Comparison of ENCODE assay signal across 8 cellular contexts in genomic region chr19:54168174-54168917, GRCh38. TPM values are rescaled to one million over a fixed set of nuclear protein-coding genes. Genes with fewer than 3 reads are reported as not detected.
DNase-seq lines count a peak whose midpoint lies in the region; ATAC-seq and TF ChIP-seq lines count a peak whose summit lies in the region.

No MANE protein-coding gene starts in this region.

- H3K4me1 Mint-ChIP-seq in CD8-positive, alpha-beta memory T cell, result peaks cover 8 to 20% (median 13%) of the 10 kb centered on the region in 3 donors

- no peak overlapping the region for H3K27ac ChIP-seq in CD8-positive, alpha-beta memory T cell (ENCODE audit: low read depth, low read length)
- H3K27ac ChIP-seq in breast epithelium, result no peak overlapping the region

- no peaks in the 10 kb centered on the region for H3K27me3 ChIP-seq in CD8-positive, alpha-beta memory T cell (ENCODE audit: insufficient read depth, low read length, poor library complexity, severe bottlenecking)
- H3K27me3 ChIP-seq in breast epithelium (no peaks in the 10 kb centered on the region), kidney epithelial cell (ENCODE audit: control insufficient read depth, insufficient read depth, low read length) (peaks cover 7% of the 10 kb centered on the region)

- no peak overlapping the region for H3K4me3 ChIP-seq in CD8-positive, alpha-beta memory T cell (ENCODE audit: low read length)
- H3K4me3 ChIP-seq in breast epithelium, result no peak overlapping the region
- no peak overlapping the region for H3K4me3 ChIP-seq in kidney epithelial cell (ENCODE audit: low read depth, low read length)

- peak overlapping the region in 4 of 8 donors; percentile 24 to 71 (median 36) for H3K27ac Mint-ChIP-seq in CD8-positive, alpha-beta memory T cell

- peak overlapping the region in 1 of 7 donors; percentile 20 for H3K4me3 Mint-ChIP-seq in CD8-positive, alpha-beta memory T cell

- TF ChIP-seq CTCF in breast epithelium (IDR thresholded peaks at IDR 0.05) (peak; percentile 57 to 71 (median 66)), kidney epithelial cell (IDR thresholded peaks at IDR 0.05; ENCODE audit: insufficient read depth, low read length, poor library complexity, severe bottlenecking) (peak; percentile 94)

- POLR2A ChIA-PET in CD8-positive, alpha-beta memory T cell (lab: Charles Lee), result interaction anchor here (1.6 kb wide), 1 partner anchor 22 kb away, joined by 8 read pairs; the partner anchor contains the start of gene MBOAT7

- peak; percentile 77 to 92 (median 90) for DNase-seq in CD8-positive, alpha-beta memory T cell
- peak; percentile 79 to 88 for DNase-seq in NCI-H446 (lab: John Stamatoyannopoulos, UW)
- peak; percentile 72 to 96 (median 84) for DNase-seq in activated CD4-positive, CD25-positive, alpha-beta regulatory T cell (lab: John Stamatoyannopoulos, UW)
- peak; percentile 78 to 93 for DNase-seq in breast epithelium (ENCODE audit: low spot score in 2 of 2)
- DNase-seq in kidney epithelial cell (ENCODE audit: low read depth), result no peak
- peak; percentile 97 for DNase-seq in stimulated activated CD4-positive, alpha-beta T cell treated with anti-CD3 and anti-CD28 coated beads, Interleukin-2, amount 100 ng/mL, for 24 hours

- peaks cover 0 to 3% of the 10 kb centered on the region in 2 donors for H3K27me3 Mint-ChIP-seq in CD8-positive, alpha-beta memory T cell

- H3K36me3 ChIP-seq in CD8-positive, alpha-beta memory T cell (ENCODE audit: insufficient read depth, low read length), result no peaks in the 10 kb centered on the region
- H3K36me3 ChIP-seq in breast epithelium, result no peaks in the 10 kb centered on the region
- H3K36me3 ChIP-seq in kidney epithelial cell (ENCODE audit: control insufficient read depth, insufficient read depth, low read length), result no peaks in the 10 kb centered on the region

- no peak for TF ChIP-seq POLR2A in breast epithelium (IDR thresholded peaks at IDR 0.05)

- no peaks in the 10 kb centered on the region for H3K36me3 Mint-ChIP-seq in CD8-positive, alpha-beta memory T cell

- intact Hi-C loops in breast epithelium (cut with DNase I; ENCODE audit: low total_unique reads), result no loop called here

- peaks cover 13% of the 10 kb centered on the region for H3K4me1 ChIP-seq in CD8-positive, alpha-beta memory T cell (ENCODE audit: insufficient read depth, low read length)
- H3K4me1 ChIP-seq in breast epithelium, result no peaks in the 10 kb centered on the region

- no peaks in the 10 kb centered on the region for H3K9me3 Mint-ChIP-seq in CD8-positive, alpha-beta memory T cell

- ATAC-seq in HG02678 (IDR thresholded peaks at IDR 0.05; ENCODE audit: unreplicated experiment) (peak; percentile 55), GM18873 (IDR thresholded peaks at IDR 0.05; ENCODE audit: low FRiP score, unreplicated experiment) (no peak)

- CTCF ChIA-PET in CD8-positive, alpha-beta memory T cell (lab: Charles Lee), result interaction anchor here (0.7 to 1.9 kb wide), 6 partner anchors 9 to 98 kb away, joined by 3 to 9 read pairs (median 6); partner anchors contain the start of genes LENG1, MBOAT7 and TSEN34

- no peaks in the 10 kb centered on the region for H3K9me3 ChIP-seq in CD8-positive, alpha-beta memory T cell (ENCODE audit: low read length)
- H3K9me3 ChIP-seq in breast epithelium, result no peaks in the 10 kb centered on the region

RNA-seq across cellular contexts. Expression of gene TMC4, which starts 4.6 kb away (rescaled TPM):
- under 1 TPM in 1 of 2 experiments, not detected in 1; 0.18 TPM for total RNA-seq in CD8-positive, alpha-beta memory T cell
- polyA plus RNA-seq in CD8-positive, alpha-beta memory T cell, result 0.38 TPM
- total RNA-seq in breast epithelium, result 10 to 100 TPM in 2 of 3 donors, under 1 TPM in 1; 0.48 to 41.6 (median 38.0) TPM
- total RNA-seq in kidney epithelial cell, result 22.0 and 33.9 TPM in 2 replicates

RNA-seq across cellular contexts. Expression of gene LENG1, which starts 8.8 kb away (rescaled TPM):
- 1 to 10 TPM; 4.8 to 6.8 TPM for total RNA-seq in CD8-positive, alpha-beta memory T cell
- 14.1 TPM for polyA plus RNA-seq in CD8-positive, alpha-beta memory T cell
- total RNA-seq in breast epithelium, result 1 to 10 TPM; 6.4 to 8.5 (median 8.0) TPM
- total RNA-seq in kidney epithelial cell, result 7.5 and 11.9 TPM in 2 replicates

RNA-seq across cellular contexts. Expression of gene MBOAT7, which starts 21.0 kb away (rescaled TPM):
- 100 to 1,000 TPM in 1 of 2 experiments, 10 to 100 TPM in 1; 98.7 to 114 TPM for total RNA-seq in CD8-positive, alpha-beta memory T cell
- polyA plus RNA-seq in CD8-positive, alpha-beta memory T cell, result 21.9 TPM
- total RNA-seq in breast epithelium (10 to 100 TPM; 16.5 to 37.3 (median 24.6) TPM), kidney epithelial cell (107 and 111 TPM in 2 replicates)

RNA-seq across cellular contexts. Expression of gene TSEN34, which starts 22.8 kb away (rescaled TPM):
- 10 to 100 TPM; 22.4 to 24.6 TPM for total RNA-seq in CD8-positive, alpha-beta memory T cell
- polyA plus RNA-seq in CD8-positive, alpha-beta memory T cell, result 38.2 TPM
- 10 to 100 TPM; 59.5 to 80.3 (median 74.4) TPM for total RNA-seq in breast epithelium
- total RNA-seq in kidney epithelial cell, result 108 and 146 TPM in 2 replicates

RNA-seq across cellular contexts. Expression of gene CNOT3, which starts 30.8 kb away (rescaled TPM):
- 10 to 100 TPM; 75.1 to 81.7 TPM for total RNA-seq in CD8-positive, alpha-beta memory T cell
- polyA plus RNA-seq in CD8-positive, alpha-beta memory T cell, result 14.8 TPM
- total RNA-seq in breast epithelium (10 to 100 TPM; 14.6 to 23.4 (median 22.9) TPM), kidney epithelial cell (17.2 and 20.7 TPM in 2 replicates)
